In the genomic region with DNA sequence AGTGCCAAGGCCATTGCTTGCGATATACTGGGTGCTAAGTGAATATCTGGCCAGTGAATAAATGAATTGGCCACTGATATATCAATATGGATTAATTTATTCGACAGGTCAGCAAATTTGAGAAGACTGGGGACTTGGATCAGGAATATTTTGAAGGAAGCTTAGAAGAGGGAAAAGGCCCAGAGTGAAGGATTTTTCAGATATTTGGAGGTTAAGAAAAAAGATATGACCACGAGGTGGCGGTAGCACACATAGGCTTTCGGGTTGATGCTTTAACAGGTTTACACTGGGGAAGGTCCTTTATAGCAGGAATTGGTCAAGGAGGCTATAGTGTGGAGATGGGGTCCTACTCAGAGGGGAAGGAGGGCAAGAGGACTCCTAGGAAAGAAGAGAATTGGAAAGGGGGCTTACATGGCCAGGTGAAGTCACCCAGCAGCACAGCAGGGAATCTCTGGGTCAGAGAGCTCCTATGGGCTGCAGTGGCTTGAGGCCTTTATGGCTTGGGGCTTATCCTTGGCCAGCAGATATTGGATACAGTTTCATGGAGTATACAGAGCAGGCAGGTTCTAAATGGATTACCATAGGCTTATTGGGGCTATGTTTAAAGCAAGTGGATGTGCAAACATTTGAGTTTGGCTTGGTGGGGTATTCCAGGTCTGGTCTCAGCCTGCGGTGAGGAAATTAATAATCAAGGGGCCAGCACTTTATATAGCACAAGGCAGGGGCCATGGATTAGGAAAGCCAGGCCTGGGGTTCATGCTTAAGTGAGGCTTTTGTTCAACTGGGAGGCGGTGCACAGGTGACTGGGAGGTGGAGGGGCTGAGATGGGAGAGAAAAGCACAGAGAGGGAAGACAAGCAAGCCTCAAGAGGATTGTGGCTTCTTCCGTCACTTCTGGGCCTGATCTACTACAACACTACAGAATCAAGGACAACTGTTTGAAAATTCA, we compare ENCODE assay signal across 9 cellular contexts. TPM values are rescaled to one million over a fixed set of nuclear protein-coding genes. Genes with fewer than 3 reads are reported as not detected.
DNase-seq lines count a peak whose midpoint lies in the region; ATAC-seq, FAIRE-seq and TF ChIP-seq lines count a peak whose summit lies in the region.
"Had no signal": no experiment of that assay in that cellular context is flagged by ENCODE, and none has a peak within 500 bp of the region (broad histone marks: within the 10 kb centered on the region; RNA-seq: fewer than 3 reads in every experiment).

No MANE protein-coding gene starts in this region.

- no peaks in the 10 kb centered on the region for H3K36me3 Mint-ChIP-seq in activated CD4-positive, alpha-beta memory T cell treated with anti-CD3 and anti-CD28 coated beads, Interleukin-2, amount 10 ng/mL, durations not matched to agents 7 days and 5 days (ENCODE audit: low read depth)

- no peaks in the 10 kb centered on the region for H3K9me3 ChIP-seq in pancreas

- CTCF ChIA-PET in activated CD4-positive, alpha-beta memory T cell treated with anti-CD3 and anti-CD28 coated beads, Interleukin-2, amount 10 ng/mL, durations not matched to agents 7 days and 5 days (lab: Charles Lee): interaction anchor here (0.6 to 5.6 kb wide), 38 partner anchors 8 to 253 kb away, joined by 3 to 136 read pairs (median 7); a partner anchor contains a TSS

- H3K36me3 ChIP-seq in pancreas: no peaks in the 10 kb centered on the region

- TF ChIP-seq CTCF in NB4 (IDR thresholded peaks at IDR 0.05; ENCODE audit: low read depth, low read length): peak; percentile 73
- TF ChIP-seq CTCF in fibroblast of pulmonary artery (IDR thresholded peaks at IDR 0.05; ENCODE audit: low read length, missing control alignments): peak; percentile 70
- peak; percentile 31 to 65 (median 51) for TF ChIP-seq CTCF in pancreas (IDR thresholded peaks at IDR 0.05)

- no peaks in the 10 kb centered on the region for H3K27me3 Mint-ChIP-seq in activated CD4-positive, alpha-beta memory T cell treated with anti-CD3 and anti-CD28 coated beads, Interleukin-2, amount 10 ng/mL, durations not matched to agents 7 days and 5 days

- DNase-seq in stimulated activated CD4-positive, alpha-beta T cell treated with anti-CD3 and anti-CD28 coated beads, Interleukin-2, amount 100 ng/mL, for 24 hours: peak; percentile 37 to 55
- DNase-seq in stimulated activated CD4-positive, alpha-beta T cell treated with anti-CD3 and anti-CD28 coated beads, Interleukin-4, amount 100 ng/mL, for 4 hours: no peak
- peak; percentile 71 for DNase-seq in NB4 (ENCODE audit: low read depth)
- peak; percentile 38 for DNase-seq in activated CD4-positive, alpha-beta memory T cell treated with anti-CD3 and anti-CD28 coated beads, Interleukin-2, amount 10 ng/mL, durations not matched to agents 7 days and 5 days
- DNase-seq in fibroblast of pulmonary artery (ENCODE audit: low read depth): peak; percentile 63
- peak in 2 of 6 donors; percentile 19 to 44 for DNase-seq in pancreas
- DNase-seq in NCI-H2107 treated with DMSO at 0.1 percent for 48 hours (lab: John Stamatoyannopoulos, UW; ENCODE audit: unreplicated experiment): no peak

- peaks cover 33% of the 10 kb centered on the region for H3K4me1 Mint-ChIP-seq in activated CD4-positive, alpha-beta memory T cell treated with anti-CD3 and anti-CD28 coated beads, Interleukin-2, amount 10 ng/mL, durations not matched to agents 7 days and 5 days

- no peak overlapping the region for H3K27ac Mint-ChIP-seq in activated CD4-positive, alpha-beta memory T cell treated with anti-CD3 and anti-CD28 coated beads, Interleukin-2, amount 10 ng/mL, durations not matched to agents 7 days and 5 days

- H3K4me3 ChIP-seq in NB4 (ENCODE audit: low read depth, low read length) (no peak overlapping the region), fibroblast of pulmonary artery (replicated peaks; ENCODE audit: low read depth, low read length) (no peak overlapping the region), pancreas (no peak overlapping the region)

- 38 to 41% methylated on average over 8 of the region's 8 CpGs for WGBS in pancreas, 2 donors

- H3K27me3 ChIP-seq in pancreas: no peaks in the 10 kb centered on the region

- no peak for TF ChIP-seq POLR2A in NB4 (IDR thresholded peaks at IDR 0.05; ENCODE audit: extremely low read depth, insufficient read length)

- intact Hi-C loops in pancreas (cut with DNase I): loop anchor here in 2 of 3 donors (5.0 kb wide), 1 partner anchor 65 kb away; no protein-coding TSS in a partner anchor

- no peaks in the 10 kb centered on the region for H3K9me3 Mint-ChIP-seq in activated CD4-positive, alpha-beta memory T cell treated with anti-CD3 and anti-CD28 coated beads, Interleukin-2, amount 10 ng/mL, durations not matched to agents 7 days and 5 days

- H3K4me1 ChIP-seq in pancreas: peaks cover 0 to 15% (median 0%) of the 10 kb centered on the region in 3 donors

- H3K4me3 Mint-ChIP-seq in activated CD4-positive, alpha-beta memory T cell treated with anti-CD3 and anti-CD28 coated beads, Interleukin-2, amount 10 ng/mL, durations not matched to agents 7 days and 5 days: no peak overlapping the region

- no peak overlapping the region for H3K27ac ChIP-seq in pancreas

- ATAC-seq in pancreas: peak; percentile 56 to 75 (median 71)
- no peak for ATAC-seq in HG03520 (IDR thresholded peaks at IDR 0.05; ENCODE audit: unreplicated experiment)

- POLR2A ChIA-PET in activated CD4-positive, alpha-beta memory T cell treated with anti-CD3 and anti-CD28 coated beads, Interleukin-2, amount 10 ng/mL, durations not matched to agents 7 days and 5 days (lab: Charles Lee): interaction anchor here (0.7 to 5.0 kb wide), 7 partner anchors 31 to 67 kb away, joined by 3 to 45 read pairs (median 3); a partner anchor contains a TSS

- no peak for FAIRE-seq in pancreas (lab: Jason Lieb, UNC)
- FAIRE-seq: colon had no signal

RNA-seq across cellular contexts. Expression of a gene that starts 9.7 kb away (rescaled TPM):
- total RNA-seq in activated CD4-positive, alpha-beta memory T cell treated with anti-CD3 and anti-CD28 coated beads, Interleukin-2, amount 10 ng/mL, durations not matched to agents 7 days and 5 days: 1 to 10 TPM; 2.6 to 3.3 TPM
- 1 to 10 TPM in 3 of 6 donors, under 1 TPM in 2, not detected in 1; 0.37 to 3.1 (median 1.4) TPM for total RNA-seq in pancreas
- polyA plus RNA-seq in pancreas: 1 to 10 TPM in 1 of 2 donors, under 1 TPM in 1; 0.65 to 1.6 TPM

RNA-seq across cellular contexts. Expression of a gene that starts 36.7 kb away (rescaled TPM):
- 100 to 1,000 TPM; 261 to 272 TPM for total RNA-seq in activated CD4-positive, alpha-beta memory T cell treated with anti-CD3 and anti-CD28 coated beads, Interleukin-2, amount 10 ng/mL, durations not matched to agents 7 days and 5 days
- total RNA-seq in pancreas: 10 to 100 TPM; 15.9 to 37.6 (median 23.4) TPM
- polyA plus RNA-seq in pancreas: 10 to 100 TPM; 28.2 to 31.4 TPM

Comparison
In these comparisons a context has a peak if more than half of its experiments do, and no peak if none do; other contexts are left out.
1. DNase-seq: peak in stimulated activated CD4-positive, alpha-beta T cell treated with anti-CD3 and anti-CD28 coated beads, Interleukin-2, amount 100 ng/mL, for 24 hours (2 of 2), NB4 (single experiment), activated CD4-positive, alpha-beta memory T cell treated with anti-CD3 and anti-CD28 coated beads, Interleukin-2, amount 10 ng/mL, durations not matched to agents 7 days and 5 days (single experiment) and fibroblast of pulmonary artery (single experiment); none in stimulated activated CD4-positive, alpha-beta T cell treated with anti-CD3 and anti-CD28 coated beads, Interleukin-4, amount 100 ng/mL, for 4 hours (0 of 2) and NCI-H2107 treated with DMSO at 0.1 percent for 48 hours (single experiment).
2. RNA of a gene that starts 36.7 kb away (total RNA-seq): 261 to 272 TPM in activated CD4-positive, alpha-beta memory T cell treated with anti-CD3 and anti-CD28 coated beads, Interleukin-2, amount 10 ng/mL, durations not matched to agents 7 days and 5 days; 15.9 to 37.6 TPM in pancreas; every median in the first group is over 4 times any median in the second.
3. Peak in every context shown above with its lines, with median percentiles within 50 percentile points of each other: CTCF ChIP-seq.